Comparison of ENCODE assay signal across 17 cellular contexts in genomic region chr4:91734682-91735081, GRCh38.
DNase-seq lines count a peak whose midpoint lies in the region; ATAC-seq and TF ChIP-seq lines count a peak whose summit lies in the region.
"Had no signal": no experiment of that assay in that cellular context is flagged by ENCODE, and none has a peak within 500 bp of the region (broad histone marks: within the 10 kb centered on the region; RNA-seq: fewer than 3 reads in every experiment).

No MANE protein-coding gene starts in this region.

- intact Hi-C loops in lower leg skin (cut with DNase I; ENCODE audit: low total_unique reads) = no loop called here

- ATAC-seq in GM18502 (IDR thresholded peaks at IDR 0.05; ENCODE audit: poor library complexity, unreplicated experiment) = no peak
- ATAC-seq in HG03432 (IDR thresholded peaks at IDR 0.05; ENCODE audit: unreplicated experiment) = no peak
- ATAC-seq: activated CD4-positive, alpha-beta T cell treated with anti-CD3 and anti-CD28 coated beads for 36 hours; natural killer cell treated with Interleukin-12 subunit alpha and Interleukin-12 subunit beta and Interleukin-15 and Interleukin-18, amount 100 ng/mL, for 72 hours had no signal

- TF ChIP-seq POLR2A in Peyer's patch (IDR thresholded peaks at IDR 0.05) (no peak), lower leg skin (IDR thresholded peaks at IDR 0.05) (no peak)

- WGBS in lower leg skin, 2 donors = 90 to 96% methylated on average over 1 of the region's 1 CpG

- TF ChIP-seq RAD21 in Ishikawa (IDR thresholded peaks at IDR 0.05; ENCODE audit: low read depth) = peak; percentile 10; the same call in 1 of the 2 replicates

- no peaks in the 10 kb centered on the region for H3K36me3 ChIP-seq in Peyer's patch

- H3K27me3 ChIP-seq in Peyer's patch = no peaks in the 10 kb centered on the region

- peak; percentile 39 for TF ChIP-seq CTCF in C4-2B (conservative IDR thresholded peaks at IDR 0.05)
- peak in 3 of 6 experiments; percentile 16 to 38 (median 35) for TF ChIP-seq CTCF in Peyer's patch (IDR thresholded peaks at IDR 0.05)
- TF ChIP-seq CTCF in lower leg skin (IDR thresholded peaks at IDR 0.05) = no peak

- H3K27ac ChIP-seq in C4-2B (no peak overlapping the region), Peyer's patch (no peak overlapping the region)

- DNase-seq in SW480 (ENCODE audit: low spot score) (peak; percentile 5), fibroblast of peridontal ligament (ENCODE audit: extremely low read depth) (peak; percentile 6), Peyer's patch (no peak), lower leg skin (ENCODE audit: low spot score in 2 of 2) (no peak)
- DNase-seq: activated CD4-positive, alpha-beta T cell treated with anti-CD3 and anti-CD28 coated beads for 36 hours; activated naive CD4-positive, alpha-beta T cell treated with anti-CD3 and anti-CD28 coated beads, Interleukin-2, amount 10 ng/mL, durations not matched to agents 7 days and 5 days; activated T-cell treated with anti-CD3 and anti-CD28 coated beads for 4 hours; AML-193; caudate nucleus; DMS153; NCI-H1694; T-helper 2 cell had no signal

- H3K4me3 ChIP-seq in Peyer's patch (no peak overlapping the region), lower leg skin (ENCODE audit: low read depth, poor library complexity, severe bottlenecking) (no peak overlapping the region)

- no peak for TF ChIP-seq EP300 in Ishikawa (IDR thresholded peaks at IDR 0.05; ENCODE audit: borderline replicate concordance)

- H3K9me3 ChIP-seq in Peyer's patch = no peaks in the 10 kb centered on the region

- H3K4me1 ChIP-seq in Peyer's patch = no peaks in the 10 kb centered on the region

TF ChIP-seq in Ishikawa, 13 proteins besides CTCF, POLR2A, EP300 and RAD21:
- TF ChIP-seq CREB1 (IDR thresholded peaks at IDR 0.05; ENCODE audit: low read depth) = no peak
- TF ChIP-seq MAX (IDR thresholded peaks at IDR 0.05) = no peak
- TF ChIP-seq NFIC (IDR thresholded peaks at IDR 0.05) = no peak
- TF ChIP-seq TAF1 (IDR thresholded peaks at IDR 0.05; ENCODE audit: low read depth) = no peak
- no peak for TF ChIP-seq USF1 (IDR thresholded peaks at IDR 0.05)
- no peak for TF ChIP-seq TEAD4 (IDR thresholded peaks at IDR 0.05)
- no peak for TF ChIP-seq REST (IDR thresholded peaks at IDR 0.05; ENCODE audit: low read depth)
- TF ChIP-seq TCF12 (IDR thresholded peaks at IDR 0.05; ENCODE audit: low read depth) = no peak
- no peak for TF ChIP-seq EGR1 (IDR thresholded peaks at IDR 0.05)
- no peak for TF ChIP-seq YY1 (IDR thresholded peaks at IDR 0.05; ENCODE audit: low read depth)
- no peak for TF ChIP-seq CEBPB (IDR thresholded peaks at IDR 0.05)
- no peak for TF ChIP-seq ZBTB7A (IDR thresholded peaks at IDR 0.05; ENCODE audit: low read depth)
- no peak for TF ChIP-seq FOXM1 (IDR thresholded peaks at IDR 0.05; ENCODE audit: borderline replicate concordance, low read depth)

Comparison
In these comparisons a context has a peak if more than half of its experiments do, and no peak if none do; other contexts are left out.
1. DNase-seq: peak in SW480 (single experiment) and fibroblast of peridontal ligament (single experiment); none in Peyer's patch (0 of 3) and lower leg skin (0 of 2).